ENCODE assay signal across 8 cellular contexts in genomic region chr1:246865921-246866320, GRCh38.
"Had no signal": no experiment of that assay in that cellular context is flagged by ENCODE, and none has a peak within 500 bp of the region (broad histone marks: within the 10 kb centered on the region; RNA-seq: fewer than 3 reads in every experiment).

No MANE protein-coding gene starts in this region.

- H2AFZ ChIP-seq: GM23248 had no signal

- DNase-seq: GM23248, GOT3, H9, HCEC 1CT, Kasumi-1, KG1 had no signal

- H3K9me3 Mint-ChIP-seq: H9, IgD-negative memory B cell had no signal

- H3K9ac ChIP-seq: GM23248 had no signal

- H3K4me3 ChIP-seq: GM23248 had no signal

- H3K27ac Mint-ChIP-seq: H9 had no signal

- H3K27ac ChIP-seq: GM23248, HL-60 had no signal
